In the genomic region with DNA sequence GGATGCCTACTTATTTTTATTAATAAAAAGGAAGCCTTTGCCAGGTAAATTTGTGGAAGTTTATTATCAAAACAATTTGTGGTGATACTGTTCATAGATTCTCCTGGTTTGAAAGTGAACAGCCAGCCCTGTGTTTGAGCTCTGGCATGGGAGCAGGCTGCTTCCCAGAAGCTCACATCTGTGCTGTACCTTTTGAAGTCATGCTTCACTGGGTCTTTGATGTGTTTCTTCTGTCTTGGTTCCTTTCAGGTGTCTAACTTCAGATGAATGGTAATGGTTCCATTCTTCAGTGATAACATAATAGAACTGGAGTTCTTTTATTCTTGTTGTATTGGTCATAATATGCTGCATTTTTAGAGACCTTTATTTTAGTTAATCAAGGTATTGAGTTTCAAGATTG, we compare ENCODE assay signal across 33 cellular contexts.
"Had no signal": no experiment of that assay in that cellular context is flagged by ENCODE, and none has a peak within 500 bp of the region (broad histone marks: within the 10 kb centered on the region; RNA-seq: fewer than 3 reads in every experiment).

No MANE protein-coding gene starts in this region.

- FAIRE-seq: bronchial epithelial cell, RCC 7860 had no signal

- H3K36me3 ChIP-seq: adrenal gland had no signal

- H3K9me3 ChIP-seq: adrenal gland had no signal

- H3K27ac ChIP-seq: adrenal gland, PC-9, RWPE1, VCaP had no signal

- DNase-seq: activated B cell treated with CpG ODN at 0.5 μM for 24 hours; activated CD4-positive, alpha-beta memory T cell treated with anti-CD3 and anti-CD28 coated beads for 36 hours; activated CD4-positive, alpha-beta T cell treated with anti-CD3 and anti-CD28 coated beads for 4 hours; activated CD4-positive, alpha-beta T cell treated with anti-CD3 and anti-CD28 coated beads, Interleukin-2, amount 50 U/mL, for 1 hour; activated CD4-positive, CD25-positive, alpha-beta regulatory T cell treated with anti-CD3 and anti-CD28 coated beads, Interleukin-2, amount 50 U/mL, for 72 hours; activated CD8-positive, alpha-beta memory T cell treated with anti-CD3 and anti-CD28 coated beads, Interleukin-2, amount 50 U/mL, for 4 hours; activated gamma-delta T cell treated with Interleukin-2 at 50 U/mL for 16 hours; activated naive CD4-positive, alpha-beta T cell treated with anti-CD3 and anti-CD28 coated beads for 36 hours; activated T-cell treated with anti-CD3 and anti-CD28 coated beads for 4 hours; activated T-cell treated with anti-CD3 and anti-CD28 coated beads, Interleukin-2, amount 50 U/mL, for 4 hours; adrenal gland; caudate nucleus; cerebellar nuclear complex; Karpas-422; NCI-H1105; NCI-H1436 treated with DMSO at 0.1 percent for 48 hours; NCI-H1694 treated with DMSO at 0.1 percent for 48 hours; NCI-H2029 treated with DMSO at 0.1 percent for 48 hours; NCI-H226; NCI-H446 treated with DMSO at 0.1 percent for 48 hours; NCI-H524; NK-92 treated with Interleukin-12 subunit alpha and Interleukin-12 subunit beta, amount 100 ng/mL, for 24 hours; PC-9; SW 1271; T-helper 1 cell; T-helper 2 cell; T-helper 9 cell had no signal

- ATAC-seq: activated naive CD4-positive, alpha-beta T cell treated with anti-CD3 and anti-CD28 coated beads, Interleukin-2, amount 50 U/mL, for 72 hours; activated T-cell treated with anti-CD3 and anti-CD28 coated beads, Interleukin-2, amount 50 U/mL, for 4 hours; Right ventricle myocardium inferior had no signal

- H2AFZ ChIP-seq: PC-9 had no signal

- H3K27me3 ChIP-seq: adrenal gland had no signal

- H3K4me1 ChIP-seq: adrenal gland had no signal

- H3K4me3 ChIP-seq: adrenal gland, PC-9 had no signal

- H3K4me2 ChIP-seq: PC-9 had no signal
